8 cellular contexts compared by ENCODE assay signal in genomic region chr7:50632561-50633413, GRCh38.
A peak's percentile ranks its signal among the peaks of the same experiment; 100 is the strongest.
DNase-seq lines count a peak whose midpoint lies in the region; ATAC-seq and TF ChIP-seq lines count a peak whose summit lies in the region.

No MANE protein-coding gene starts in this region.

- H3K27me3 ChIP-seq in tibial nerve = no peaks in the 10 kb centered on the region

- H3K27me3 Mint-ChIP-seq in activated CD4-positive, alpha-beta T cell treated with anti-CD3 and anti-CD28 coated beads, Interleukin-2, amount 10 ng/mL, durations not matched to agents 24 days and 14 days = peaks cover 35% of the 10 kb centered on the region
- H3K27me3 Mint-ChIP-seq in natural killer cell (ENCODE audit: low read depth in 2 of 2) = peaks cover 24 to 31% of the 10 kb centered on the region in 2 donors

- H3K4me3 ChIP-seq in tibial nerve = no peak overlapping the region

- H3K27ac ChIP-seq in tibial nerve = no peak overlapping the region

- H3K36me3 ChIP-seq in tibial nerve = no peaks in the 10 kb centered on the region

- TF ChIP-seq POLR2A in tibial nerve (IDR thresholded peaks at IDR 0.05) = no peak

- intact Hi-C loops in activated CD4-positive, alpha-beta T cell treated with anti-CD3 and anti-CD28 coated beads, Interleukin-2, amount 10 ng/mL, durations not matched to agents 24 days and 14 days (cut with micrococcal nuclease) = loop anchor here (1.0 kb wide), 2 partner anchors 164 to 540 kb away; no protein-coding TSS in a partner anchor
- intact Hi-C loops in natural killer cell (cut with micrococcal nuclease) = loop anchor here (1.0 to 5.0 kb wide), 3 partner anchors 35 to 540 kb away; no protein-coding TSS in a partner anchor

- H3K4me3 Mint-ChIP-seq in activated CD4-positive, alpha-beta T cell treated with anti-CD3 and anti-CD28 coated beads, Interleukin-2, amount 10 ng/mL, durations not matched to agents 24 days and 14 days = no peak overlapping the region
- no peak overlapping the region for H3K4me3 Mint-ChIP-seq in natural killer cell

- 69 to 82% methylated on average over 9 to 10 of the region's 10 CpGs for WGBS in tibial nerve, 2 donors

- no peak overlapping the region for H3K27ac Mint-ChIP-seq in activated CD4-positive, alpha-beta T cell treated with anti-CD3 and anti-CD28 coated beads, Interleukin-2, amount 10 ng/mL, durations not matched to agents 24 days and 14 days
- H3K27ac Mint-ChIP-seq in natural killer cell = no peak overlapping the region

- no peaks in the 10 kb centered on the region for H3K9me3 Mint-ChIP-seq in activated CD4-positive, alpha-beta T cell treated with anti-CD3 and anti-CD28 coated beads, Interleukin-2, amount 10 ng/mL, durations not matched to agents 24 days and 14 days
- H3K9me3 Mint-ChIP-seq in natural killer cell = no peaks in the 10 kb centered on the region

- peaks cover 4% of the 10 kb centered on the region for H3K4me1 Mint-ChIP-seq in activated CD4-positive, alpha-beta T cell treated with anti-CD3 and anti-CD28 coated beads, Interleukin-2, amount 10 ng/mL, durations not matched to agents 24 days and 14 days
- H3K4me1 Mint-ChIP-seq in natural killer cell = no peaks in the 10 kb centered on the region

- peaks cover 0 to 19% (median 0%) of the 10 kb centered on the region in 4 donors for H3K9me3 ChIP-seq in tibial nerve

- ATAC-seq in HG02571 (IDR thresholded peaks at IDR 0.05; ENCODE audit: unreplicated experiment) (peak; percentile 77), natural killer cell (peak; percentile 87 to 95 (median 92))

- TF ChIP-seq EP300 in tibial nerve (IDR thresholded peaks at IDR 0.05) = no peak

- DNase-seq in SIG-M5 treated with dmso at 0.1 percent for 504 hours (lab: John Stamatoyannopoulos, UW; ENCODE audit: unreplicated experiment) (peak; percentile 68), SIG-M5 (lab: John Stamatoyannopoulos, UW) (no peak), NCI-H1105 treated with DMSO at 0.1 percent for 48 hours (lab: John Stamatoyannopoulos, UW) (peak; percentile 43), natural killer cell (peak; percentile 56), tibial nerve (ENCODE audit: low spot score in 2 of 2) (peak in 1 of 2 donors; percentile 6)
- DNase-seq in activated CD4-positive, alpha-beta T cell treated with anti-CD3 and anti-CD28 coated beads, Interleukin-2, amount 10 ng/mL, durations not matched to agents 24 days and 14 days = peak; percentile 86
- DNase-seq in effector CD4-positive, alpha-beta T cell = peak; percentile 50

- TF ChIP-seq CTCF in natural killer cell (IDR thresholded peaks at IDR 0.05) (peak; percentile 96), tibial nerve (IDR thresholded peaks at IDR 0.05) (peak; percentile 36 to 79 (median 47))

- peaks cover 0 to 14% (median 0%) of the 10 kb centered on the region in 4 donors for H3K4me1 ChIP-seq in tibial nerve

- no peaks in the 10 kb centered on the region for H3K36me3 Mint-ChIP-seq in activated CD4-positive, alpha-beta T cell treated with anti-CD3 and anti-CD28 coated beads, Interleukin-2, amount 10 ng/mL, durations not matched to agents 24 days and 14 days (ENCODE audit: low read depth)
- no peaks in the 10 kb centered on the region for H3K36me3 Mint-ChIP-seq in natural killer cell
